In genomic region chr10:28663576-28664368, GRCh38 we compare ENCODE assay signal across 8 cellular contexts. TPM values are rescaled to one million over a fixed set of nuclear protein-coding genes. Genes with fewer than 3 reads are reported as not detected.
DNase-seq lines count a peak whose midpoint lies in the region; ATAC-seq and TF ChIP-seq lines count a peak whose summit lies in the region.

No MANE protein-coding gene starts in this region.

- H3K36me3 ChIP-seq in kidney epithelial cell (ENCODE audit: control insufficient read depth, insufficient read depth, low read length), result no peaks in the 10 kb centered on the region

- DNase-seq in AG10803 (ENCODE audit: low read depth), result peak; percentile 83
- DNase-seq in NCI-H2196 treated with DMSO at 0.1 percent for 48 hours (lab: John Stamatoyannopoulos, UW; ENCODE audit: unreplicated experiment), result peak; percentile 51
- DNase-seq in WTC11 (ENCODE audit: low spot score), result peak; percentile 87
- peak; percentile 89 to 93 for DNase-seq in cardiac fibroblast (ENCODE audit: low read depth in 2 of 2)
- no peak for DNase-seq in kidney epithelial cell (ENCODE audit: low read depth)
- DNase-seq in stimulated activated CD4-positive, alpha-beta T cell treated with anti-CD3 and anti-CD28 coated beads, Interleukin-1b, Interleukin-23, amount 100 ng/mL, for 4 hours (ENCODE audit: low read depth in 2 of 2), result peak; percentile 49 to 51

- no peaks in the 10 kb centered on the region for H3K36me3 Mint-ChIP-seq in WTC11

- POLR2A ChIA-PET in WTC11 (lab: Charles Lee), result interaction anchor here (1.0 to 1.1 kb wide), 2 partner anchors 277 to 641 kb away, joined by 3 read pairs; no protein-coding TSS in a partner anchor

- H3K4me3 Mint-ChIP-seq in WTC11, result no peak overlapping the region

- no peak overlapping the region for H3K27ac Mint-ChIP-seq in WTC11

- H3K27me3 ChIP-seq in kidney epithelial cell (ENCODE audit: control insufficient read depth, insufficient read depth, low read length), result no peaks in the 10 kb centered on the region

- peaks cover 15% of the 10 kb centered on the region for H3K4me1 Mint-ChIP-seq in WTC11

- peaks cover 21% of the 10 kb centered on the region for H3K27me3 Mint-ChIP-seq in WTC11 (ENCODE audit: low read depth)

- CTCF ChIA-PET in WTC11 (lab: Charles Lee), result interaction anchor here (0.5 to 2.0 kb wide), 63 partner anchors 10 to 922 kb away, joined by 3 to 67 read pairs (median 4); partner anchors contain the start of gene BAMBI

- H3K9me3 Mint-ChIP-seq in WTC11, result no peaks in the 10 kb centered on the region

- TF ChIP-seq CTCF in AG10803 (conservative IDR thresholded peaks at IDR 0.05; ENCODE audit: low read length) (peak; percentile 100), WTC11 (IDR thresholded peaks at IDR 0.05) (peak; percentile 94), cardiac fibroblast (IDR thresholded peaks at IDR 0.05; ENCODE audit: low read depth, low read length) (peak; percentile 99), kidney epithelial cell (IDR thresholded peaks at IDR 0.05; ENCODE audit: insufficient read depth, low read length, poor library complexity, severe bottlenecking) (peak; percentile 99)

- peak; percentile 43 for ATAC-seq in GM18870 (IDR thresholded peaks at IDR 0.05; ENCODE audit: unreplicated experiment)
- ATAC-seq in HG03108 (IDR thresholded peaks at IDR 0.05; ENCODE audit: unreplicated experiment), result peak; percentile 76
- peak; percentile 73 for ATAC-seq in WTC11

- no peak overlapping the region for H3K4me3 ChIP-seq in AG10803 (ENCODE audit: low read length)
- H3K4me3 ChIP-seq in cardiac fibroblast (replicated peaks in 1 of 2; ENCODE audit: low read depth in 2 of 2, low read length in 2 of 2), result no peak overlapping the region
- no peak overlapping the region for H3K4me3 ChIP-seq in kidney epithelial cell (ENCODE audit: low read depth, low read length)

TF ChIP-seq in WTC11, 78 proteins besides CTCF, POLR2A, EP300 and RAD21:
- TF ChIP-seq ZNF425 (CRISPR knock-in tag; conservative IDR thresholded peaks at IDR 0.05), result no peak
- no peak for TF ChIP-seq FOXK1 (CRISPR knock-in tag; IDR thresholded peaks at IDR 0.05)
- no peak for TF ChIP-seq ZBTB21 (CRISPR knock-in tag; IDR thresholded peaks at IDR 0.05; ENCODE audit: borderline replicate concordance)
- no peak for TF ChIP-seq MXD4 (CRISPR knock-in tag; IDR thresholded peaks at IDR 0.05; ENCODE audit: borderline replicate concordance)
- TF ChIP-seq CDX4 (CRISPR knock-in tag; IDR thresholded peaks at IDR 0.05; ENCODE audit: borderline replicate concordance), result no peak
- no peak for TF ChIP-seq SOX15 (CRISPR knock-in tag; IDR thresholded peaks at IDR 0.05)
- TF ChIP-seq IRF2 (CRISPR knock-in tag; IDR thresholded peaks at IDR 0.05; ENCODE audit: borderline replicate concordance, low read depth), result no peak
- no peak for TF ChIP-seq TP53 (CRISPR knock-in tag; IDR thresholded peaks at IDR 0.05)
- TF ChIP-seq RORB (CRISPR knock-in tag; IDR thresholded peaks at IDR 0.05), result no peak
- no peak for TF ChIP-seq PREB (CRISPR knock-in tag; IDR thresholded peaks at IDR 0.05; ENCODE audit: borderline replicate concordance)

RNA-seq across cellular contexts. Expression of gene BAMBI, which starts 13.5 kb away (rescaled TPM):
- 26.4 to 29.0 TPM (median 27.4 TPM) in 3 replicates for total RNA-seq in WTC11 (2021)
- 28.5 and 34.6 TPM in 2 replicates for total RNA-seq in kidney epithelial cell
